21 cellular contexts compared by ENCODE assay signal in genomic region chr5:138701678-138702077, GRCh38. TPM values are rescaled to one million over a fixed set of nuclear protein-coding genes. Genes with fewer than 3 reads are reported as not detected.
DNase-seq lines count a peak whose midpoint lies in the region; ATAC-seq, FAIRE-seq and TF ChIP-seq lines count a peak whose summit lies in the region.
"Had no signal": no experiment of that assay in that cellular context is flagged by ENCODE, and none has a peak within 500 bp of the region (broad histone marks: within the 10 kb centered on the region; RNA-seq: fewer than 3 reads in every experiment).

No MANE protein-coding gene starts in this region.

- H2BK20ac ChIP-seq in H1 (ENCODE audit: low read length), result no peak overlapping the region; the same call in 1 of the 2 replicates

- POLR2A ChIA-PET in H1 (lab: Charles Lee; ENCODE audit: partially characterized antibody), result interaction anchor here (1.0 to 1.8 kb wide), 4 partner anchors 17 to 126 kb away, joined by 3 to 4 read pairs (median 3); partner anchors contain the start of gene HSPA9
- POLR2A ChIA-PET in naive thymus-derived CD4-positive, alpha-beta T cell (lab: Charles Lee), result no interaction called here

- H3K27me3 ChIP-seq in H1 (replicated peaks in 1 of 4; ENCODE audit: control insufficient read depth in 3 of 4, extremely low read depth in 1 of 4, insufficient read depth in 3 of 4, low read length in 3 of 4) (no peaks in the 10 kb centered on the region), smooth muscle cell (ENCODE audit: low read depth) (no peaks in the 10 kb centered on the region)
- no peaks in the 10 kb centered on the region for H3K27me3 ChIP-seq in naive thymus-derived CD4-positive, alpha-beta T cell (ENCODE audit: control insufficient read depth in 2 of 2, insufficient read depth in 2 of 2, low read length in 2 of 2)
- H3K27me3 ChIP-seq: BLaER1 had no signal

- TF ChIP-seq EP300 in H1 (IDR thresholded peaks at IDR 0.05; ENCODE audit: borderline replicate concordance in 1 of 2, low read depth in 2 of 2, low read length in 2 of 2), result no peak

- TF ChIP-seq RAD21 in H1 (IDR thresholded peaks at IDR 0.05 in 1 of 2, conservative IDR thresholded peaks at IDR 0.05 in 1 of 2; ENCODE audit: low read depth in 2 of 2, low read length in 2 of 2), result no peak

- H3K23ac ChIP-seq in H1 (ENCODE audit: insufficient read length), result no peak overlapping the region

- no peak overlapping the region for H4K8ac ChIP-seq in H1 (ENCODE audit: extremely low read depth, insufficient read depth, low read length)

- no peak overlapping the region for H3K14ac ChIP-seq in H1 (ENCODE audit: insufficient read length)

- H3K36me3 ChIP-seq in H1 (ENCODE audit: control insufficient read depth in 2 of 4, insufficient read depth in 4 of 4, low read length in 3 of 4) (no peaks in the 10 kb centered on the region), smooth muscle cell (ENCODE audit: low read depth) (no peaks in the 10 kb centered on the region)
- H3K36me3 ChIP-seq in naive thymus-derived CD4-positive, alpha-beta T cell (ENCODE audit: control insufficient read depth in 2 of 3, insufficient read depth in 3 of 3, low read length in 3 of 3), result no peaks in the 10 kb centered on the region
- H3K36me3 ChIP-seq: BLaER1 had no signal

- no peak overlapping the region for H3K4ac ChIP-seq in H1 (replicated peaks; ENCODE audit: insufficient read length, low read depth, low read length)

- H3K27ac ChIP-seq in H1 (ENCODE audit: low read depth, low read length) (no peak overlapping the region), smooth muscle cell (ENCODE audit: low read depth) (no peak overlapping the region)
- H3K27ac ChIP-seq in naive thymus-derived CD4-positive, alpha-beta T cell (ENCODE audit: low read depth, low read length), result no peak overlapping the region
- H3K27ac ChIP-seq: BLaER1, HL-60 had no signal

- no peak for FAIRE-seq in H1 (lab: Jason Lieb, UNC)
- FAIRE-seq: GM12878, H54 had no signal

- TF ChIP-seq CTCF in H1 (IDR thresholded peaks at IDR 0.05; ENCODE audit: control extremely low read depth in 1 of 3, insufficient read depth in 1 of 3, low read depth in 1 of 3, low read length in 3 of 3) (no peak), smooth muscle cell (IDR thresholded peaks at IDR 0.05; ENCODE audit: borderline replicate concordance, insufficient read depth, poor library complexity, severe bottlenecking) (no peak)

- no peak overlapping the region for H4K91ac ChIP-seq in H1 (replicated peaks; ENCODE audit: insufficient read length, low read length)

- 91% methylated on average over 3 of the region's 3 CpGs; no CpG with 5 or more reads in 1 of the 2 experiments for WGBS in H1 (ENCODE audit: extremely low coverage in 1 of 2, insufficient coverage in 1 of 2, insufficient read length in 1 of 2, insufficient replicate concordance in 2 of 2, low coverage in 1 of 2, low lambda C conversion rate in 2 of 2, missing lambda C conversion rate in 1 of 2), 2 experiments
- WGBS in smooth muscle cell (ENCODE audit: low lambda C conversion rate), result 60% methylated on average over 3 of the region's 3 CpGs

- ATAC-seq in naive thymus-derived CD4-positive, alpha-beta T cell, result no peak
- ATAC-seq: GM12878 had no signal

- H3K9ac ChIP-seq in H1 (replicated peaks in 1 of 4; ENCODE audit: extremely low read depth in 1 of 4, low read depth in 3 of 4, low read length in 3 of 4) (no peak overlapping the region), smooth muscle cell (ENCODE audit: low read depth) (no peak overlapping the region)
- H3K9ac ChIP-seq: BLaER1 had no signal

- no peak overlapping the region for H2BK15ac ChIP-seq in H1 (ENCODE audit: low read length)

- CTCF ChIA-PET in H1 (lab: Charles Lee; ENCODE audit: partially characterized antibody), result interaction anchor here (0.5 to 1.8 kb wide), 12 partner anchors 10 to 520 kb away, joined by 3 to 8 read pairs (median 4); no protein-coding TSS in a partner anchor
- CTCF ChIA-PET in naive thymus-derived CD4-positive, alpha-beta T cell (lab: Charles Lee), result no interaction called here

- H3K23me2 ChIP-seq in H1 (ENCODE audit: low read depth, low read length), result peaks cover 2% of the 10 kb centered on the region

- H3K4me3 Mint-ChIP-seq in naive thymus-derived CD4-positive, alpha-beta T cell, result no peak overlapping the region
- H3K4me3 Mint-ChIP-seq: CD14-positive monocyte; CD4-positive, alpha-beta memory T cell; HFFc6 had no signal

- H3K4me2 ChIP-seq in H1 (ENCODE audit: insufficient read depth in 1 of 2, low read depth in 2 of 2, low read length in 2 of 2) (no peak overlapping the region), smooth muscle cell (peak overlapping the region; percentile 18)
- H3K4me2 ChIP-seq: BLaER1 had no signal

- H3K79me1 ChIP-seq in H1 (ENCODE audit: low read depth, low read length), result no peaks in the 10 kb centered on the region; the same call in 1 of the 2 replicates

- H2AK5ac ChIP-seq in H1 (ENCODE audit: low read depth, low read length), result no peak overlapping the region

- intact Hi-C loops in naive thymus-derived CD4-positive, alpha-beta T cell (cut with micrococcal nuclease), result no loop called here

- H3K27ac Mint-ChIP-seq in naive thymus-derived CD4-positive, alpha-beta T cell, result no peak overlapping the region
- H3K27ac Mint-ChIP-seq: CD14-positive monocyte, HFFc6 had no signal

- no peak overlapping the region for H2BK5ac ChIP-seq in H1 (ENCODE audit: low read depth, low read length)

- H4K20me1 ChIP-seq in H1 (replicated peaks in 1 of 2; ENCODE audit: control insufficient read depth in 1 of 2, insufficient read depth in 2 of 2, low read length in 2 of 2) (no peaks in the 10 kb centered on the region), smooth muscle cell (ENCODE audit: low read depth) (no peaks in the 10 kb centered on the region)
- H4K20me1 ChIP-seq: BLaER1 had no signal

- peak; percentile 19 for DNase-seq in EH (ENCODE audit: low read depth)
- peak; percentile 48 for DNase-seq in OCI-M1 (lab: John Stamatoyannopoulos, UW)
- DNase-seq in H1 (ENCODE audit: low read depth in 1 of 2, low spot score in 2 of 2), result no peak
- DNase-seq in smooth muscle cell (lab: John Stamatoyannopoulos, UW; ENCODE audit: unreplicated experiment), result no peak
- no peak for DNase-seq in H4 (ENCODE audit: low spot score)
- no peak for DNase-seq in NCI-H1694 treated with DMSO at 0.1 percent for 48 hours (lab: John Stamatoyannopoulos, UW)
- DNase-seq in naive thymus-derived CD4-positive, alpha-beta T cell, result no peak
- DNase-seq: 8988T; Calu3; CD4-positive, alpha-beta memory T cell; DMS79 treated with DMSO at 0.1 percent for 48 hours; EL; HCEC 1CT; HFFc6; IMR-90; KBM-7 had no signal

- H3K36me3 Mint-ChIP-seq in naive thymus-derived CD4-positive, alpha-beta T cell, result peaks cover 0 to 3% (median 0%) of the 10 kb centered on the region in 5 donors
- H3K36me3 Mint-ChIP-seq: CD14-positive monocyte; CD4-positive, alpha-beta memory T cell had no signal

- no peaks in the 10 kb centered on the region for H3K4me1 Mint-ChIP-seq in naive thymus-derived CD4-positive, alpha-beta T cell
- H3K4me1 Mint-ChIP-seq: CD4-positive, alpha-beta memory T cell had no signal

- H2BK12ac ChIP-seq in H1 (ENCODE audit: low read depth, low read length), result 0 out of 2 replicates have a peak overlapping the region, but pooled peaks have one; percentile 5

- TF ChIP-seq POLR2A in H1 (IDR thresholded peaks at IDR 0.05; ENCODE audit: control extremely low read depth in 1 of 2, low read depth in 2 of 2, low read length in 2 of 2), result no peak

- H3K18ac ChIP-seq in H1 (ENCODE audit: extremely low read depth, low read length), result no peak overlapping the region

- H4K5ac ChIP-seq in H1 (ENCODE audit: insufficient read length, low read depth, low read length), result no peak overlapping the region

- H3K79me2 ChIP-seq in H1 (ENCODE audit: control insufficient read depth in 1 of 2, insufficient read depth in 2 of 2, low read length in 2 of 2), result no peaks in the 10 kb centered on the region
- no peaks in the 10 kb centered on the region for H3K79me2 ChIP-seq in smooth muscle cell (ENCODE audit: low read depth)

- H3K27me3 Mint-ChIP-seq in naive thymus-derived CD4-positive, alpha-beta T cell, result peaks cover 68 to 78% (median 75%) of the 10 kb centered on the region in 5 donors

- no peak overlapping the region for H2BK120ac ChIP-seq in H1 (replicated peaks; ENCODE audit: low read depth, low read length)

- H3K56ac ChIP-seq in H1 (replicated peaks; ENCODE audit: insufficient read length, low read depth, low read length), result no peak overlapping the region

- H2AFZ ChIP-seq in H1 (ENCODE audit: low read length), result no peak overlapping the region
- H2AFZ ChIP-seq in smooth muscle cell (ENCODE audit: low read depth), result peak overlapping the region; percentile 48

- H3K9me3 ChIP-seq in H1 (ENCODE audit: insufficient read depth in 2 of 2, low read depth in 1 of 2, low read length in 1 of 2) (no peaks in the 10 kb centered on the region), smooth muscle cell (replicated peaks; ENCODE audit: low read depth) (no peaks in the 10 kb centered on the region)
- H3K9me3 ChIP-seq in naive thymus-derived CD4-positive, alpha-beta T cell (ENCODE audit: control insufficient read depth in 2 of 3, low read length in 3 of 3), result no peaks in the 10 kb centered on the region
- H3K9me3 ChIP-seq: BLaER1 had no signal

- peaks cover 0 to 13% (median 2%) of the 10 kb centered on the region in 4 experiments; a peak in 3 of 7 replicates for H3K4me1 ChIP-seq in H1 (replicated peaks in 1 of 4; ENCODE audit: control insufficient read depth in 3 of 4, insufficient read depth in 4 of 4, low read length in 3 of 4)
- H3K4me1 ChIP-seq in smooth muscle cell (ENCODE audit: low read depth), result peaks cover 8% of the 10 kb centered on the region
- no peaks in the 10 kb centered on the region for H3K4me1 ChIP-seq in naive thymus-derived CD4-positive, alpha-beta T cell (ENCODE audit: control insufficient read depth in 2 of 2, insufficient read depth in 2 of 2, low read length in 2 of 2)

- H3F3A ChIP-seq in smooth muscle cell (ENCODE audit: low read depth), result peaks cover 20% of the 10 kb centered on the region

- H3K4me3 ChIP-seq in H1 (ENCODE audit: extremely low read depth in 1 of 4, insufficient read depth in 2 of 4, low read depth in 3 of 4, low read length in 4 of 4), result no peak overlapping the region
- no peak overlapping the region for H3K4me3 ChIP-seq in smooth muscle cell
- H3K4me3 ChIP-seq in naive thymus-derived CD4-positive, alpha-beta T cell (ENCODE audit: low read length), result no peak overlapping the region
- H3K4me3 ChIP-seq: BLaER1, GM12878 had no signal

- H3K9me3 Mint-ChIP-seq in naive thymus-derived CD4-positive, alpha-beta T cell, result peaks cover 0 to 3% (median 1%) of the 10 kb centered on the region in 11 donors
- H3K9me3 Mint-ChIP-seq: HFFc6 had no signal

RNA-seq across cellular contexts. Expression of gene CTNNA1, which starts 51.5 kb away (rescaled TPM):
- total RNA-seq in H1 (2021; fragmentation: NEBNext Ultra II Directional; extraction: Animal tissue kit (Norgen Biotek cat#: 25700)), result 302 and 349 TPM in 2 replicates
- 115 and 124 TPM in 2 replicates for polyA plus RNA-seq in H1 (2011; rRNA removed)
- polyA plus RNA-seq in H1 (2011; cell fraction: cytosol; rRNA removed), result 159 TPM
- 239 TPM for polyA plus RNA-seq in H1 (2011; cell fraction: nucleus; rRNA removed)
- 239 to 268 TPM (median 258 TPM) in 4 replicates for polyA plus RNA-seq in H1 (2012, experiment 1 of 2)
- 40.4 TPM for polyA plus RNA-seq in H1 (2012, experiment 2 of 2)
- 134 TPM for polyA plus RNA-seq in H1 (2013, experiment 1 of 2)
- polyA plus RNA-seq in H1 (2013, experiment 2 of 2), result 131 TPM
- 165 and 188 TPM in 2 replicates for polyA minus RNA-seq in H1 (2011; rRNA and poly(A)+ RNA removed)
- polyA minus RNA-seq in H1 (2011; cell fraction: cytosol; rRNA and poly(A)+ RNA removed), result 179 TPM
- 114 TPM for polyA minus RNA-seq in H1 (2011; cell fraction: nucleus; rRNA and poly(A)+ RNA removed)
- total RNA-seq in smooth muscle cell, result 251 and 285 TPM in 2 replicates
- 148 and 149 TPM in 2 replicates for polyA plus RNA-seq in smooth muscle cell
- 228 and 234 TPM in 2 replicates for total RNA-seq in H4 (2014; rRNA removed; shearing (Covaris generic))
- 10 to 100 TPM in 2 of 5 experiments, 1 to 10 TPM in 3; 3.7 to 52.9 (median 7.1) TPM for total RNA-seq in naive thymus-derived CD4-positive, alpha-beta T cell
- polyA plus RNA-seq in naive thymus-derived CD4-positive, alpha-beta T cell, result under 1 TPM; 0.78 to 0.92 TPM

Comparison
In these comparisons a context has a peak if more than half of its experiments do, and no peak if none do; other contexts are left out.
1. DNase-seq: peak in EH (single experiment) and OCI-M1 (single experiment); none in H1 (0 of 2), smooth muscle cell (single experiment), H4 (single experiment), NCI-H1694 treated with DMSO at 0.1 percent for 48 hours (single experiment) and naive thymus-derived CD4-positive, alpha-beta T cell (0 of 9).